In genomic region chr20:33791959-33792597, GRCh38 we compare ENCODE assay signal across 7 cellular contexts. TPM values are rescaled to one million over a fixed set of nuclear protein-coding genes. Genes with fewer than 3 reads are reported as not detected.
DNase-seq lines count a peak whose midpoint lies in the region; ATAC-seq, FAIRE-seq and TF ChIP-seq lines count a peak whose summit lies in the region.

No MANE protein-coding gene starts in this region.

- H3K9me2 ChIP-seq in PC-9 (ENCODE audit: insufficient read depth) = no peaks in the 10 kb centered on the region

- H3K4me3 ChIP-seq in PC-9 (no peak overlapping the region), small intestine (ENCODE audit: low read depth in 1 of 2, low read length in 2 of 2) (no peak overlapping the region)

- no peak for ATAC-seq in HG03045 (IDR thresholded peaks at IDR 0.05; ENCODE audit: unreplicated experiment)

- H3K79me2 ChIP-seq in PC-9 (ENCODE audit: low read depth) = peaks cover 3% of the 10 kb centered on the region; the same call in 1 of the 2 replicates

- intact Hi-C loops in PC-9 (cut with micrococcal nuclease; ENCODE audit: unreplicated experiment) (loop anchor here (5.0 kb wide), 2 partner anchors 65 to 275 kb away; no protein-coding TSS in a partner anchor), cardiac septum (cut with DNase I) (loop anchor here (5.0 kb wide), 2 partner anchors 50 to 275 kb away; no protein-coding TSS in a partner anchor)

- TF ChIP-seq CTCF in PC-9 (conservative IDR thresholded peaks at IDR 0.05) = peak; percentile 99

- TF ChIP-seq POLR2A in GM12892 (IDR thresholded peaks at IDR 0.05; ENCODE audit: low read depth, low read length) = no peak

- DNase-seq in GM12892 (ENCODE audit: insufficient read length) (peak; percentile 56), PC-9 (peak in 1 of 2 experiments; percentile 57), cardiac septum (ENCODE audit: low spot score) (peak; percentile 77), small intestine (peak; percentile 48), SIG-M5 (lab: John Stamatoyannopoulos, UW) (no peak)
- DNase-seq in activated naive CD4-positive, alpha-beta T cell (lab: John Stamatoyannopoulos, UW) = peak; percentile 6 to 42 (median 34)

- CTCF ChIA-PET in PC-9 (lab: Charles Lee) = interaction anchor here (0.6 to 1.3 kb wide), 6 partner anchors 21 to 389 kb away, joined by 3 to 6 read pairs (median 4); partner anchors contain the start of gene EIF2S2

- POLR2A ChIA-PET in PC-9 (lab: Charles Lee; ENCODE audit: unreplicated experiment) = interaction anchor here (0.6 to 0.8 kb wide), 2 partner anchors 20 to 70 kb away, joined by 3 to 4 read pairs; no protein-coding TSS in a partner anchor

- H3K4me2 ChIP-seq in PC-9 = no peak overlapping the region

- H2AFZ ChIP-seq in PC-9 = no peak overlapping the region

- FAIRE-seq in GM12892 (lab: Jason Lieb, UNC) = no peak
- FAIRE-seq in small intestine (lab: Jason Lieb, UNC) = no peak

- H3K9me3 ChIP-seq in PC-9 (ENCODE audit: insufficient read depth, low read depth) (no peaks in the 10 kb centered on the region), small intestine (ENCODE audit: control insufficient read depth, low read depth) (no peaks in the 10 kb centered on the region)

- H3K36me3 ChIP-seq in PC-9 (ENCODE audit: low read depth) (no peaks in the 10 kb centered on the region), small intestine (ENCODE audit: control insufficient read depth in 2 of 2, insufficient read depth in 2 of 2, low read length in 2 of 2) (no peaks in the 10 kb centered on the region)

- H3K4me1 ChIP-seq in PC-9 (replicated peaks; ENCODE audit: insufficient read depth) (peaks cover 76% of the 10 kb centered on the region), small intestine (ENCODE audit: control insufficient read depth in 2 of 2, insufficient read depth in 1 of 2, low read depth in 1 of 2, low read length in 1 of 2) (peaks cover 0 to 5% of the 10 kb centered on the region in 2 donors)

- no TSS peak for BruUV-seq in PC-9 (replicated peaks; lab: Mats Ljungman, UMichigan)

- WGBS in small intestine, 3 donors = 37 to 64% (median 57%) methylated on average over 13 of the region's 13 CpGs

- H3K27ac ChIP-seq in PC-9 (no peak overlapping the region; the same call in 1 of the 2 replicates), small intestine (ENCODE audit: low read depth in 1 of 2, low read length in 1 of 2) (no peak overlapping the region)

- no peaks in the 10 kb centered on the region for H4K20me1 ChIP-seq in PC-9 (ENCODE audit: insufficient read depth)

- H3K27me3 ChIP-seq in PC-9 (ENCODE audit: insufficient read depth, low read depth) = no peaks in the 10 kb centered on the region
- H3K27me3 ChIP-seq in small intestine (ENCODE audit: control insufficient read depth in 2 of 2, insufficient read depth in 2 of 2, low read length in 2 of 2) = no peaks in the 10 kb centered on the region

- peaks cover 51% of the 10 kb centered on the region for H3F3A ChIP-seq in PC-9 (ENCODE audit: insufficient read depth, low read depth)

RNA-seq across cellular contexts. Expression of gene CHMP4B, which starts 19.1 kb away (rescaled TPM):
- 62.7 TPM for polyA plus RNA-seq in GM12892 (2012; ENCODE audit: missing spikeins)
- total RNA-seq in PC-9 (2021) (176 and 180 TPM in 2 replicates), cardiac septum (101 TPM)
- polyA plus RNA-seq in small intestine = 100 to 1,000 TPM; 147 to 218 (median 199) TPM
